Comparison of ENCODE assay signal across 16 cellular contexts in genomic region chr3:22399566-22399965, GRCh38.
DNase-seq lines count a peak whose midpoint lies in the region; ATAC-seq and TF ChIP-seq lines count a peak whose summit lies in the region.
"Had no signal": no experiment of that assay in that cellular context is flagged by ENCODE, and none has a peak within 500 bp of the region (broad histone marks: within the 10 kb centered on the region; RNA-seq: fewer than 3 reads in every experiment).

No MANE protein-coding gene starts in this region.

- H3K4me3 ChIP-seq in fibroblast of pulmonary artery (replicated peaks; ENCODE audit: low read depth, low read length): no peak overlapping the region
- no peak overlapping the region for H3K4me3 ChIP-seq in skeletal muscle cell (ENCODE audit: low read depth, low read length)
- H3K4me3 ChIP-seq: SK-N-MC had no signal

- peak; percentile 8 for DNase-seq in GM04504 (ENCODE audit: low read depth)
- DNase-seq in fibroblast of pulmonary artery (ENCODE audit: low read depth): peak; percentile 10
- DNase-seq in skeletal muscle cell (ENCODE audit: low read depth): peak; percentile 16
- no peak for DNase-seq in HuH-7.5 (ENCODE audit: low spot score)
- DNase-seq in NCI-H1930 (lab: John Stamatoyannopoulos, UW): no peak
- DNase-seq in activated naive CD4-positive, alpha-beta T cell treated with anti-CD3 and anti-CD28 coated beads, Interleukin-2, amount 50 U/mL, for 16 hours: no peak
- DNase-seq: ACHN, NCI-H1436, NCI-H2029, NCI-H2171, NCI-H510A treated with DMSO at 0.1 percent for 48 hours, NCI-H774, SHP77, T-cell had no signal

- TF ChIP-seq CTCF in fibroblast of pulmonary artery (IDR thresholded peaks at IDR 0.05; ENCODE audit: low read length, missing control alignments): no peak

- ATAC-seq in SK-N-SH treated with all-trans-retinoic acid at 6 μM for 48 hours: peak; percentile 73
- ATAC-seq: T-cell had no signal

TF ChIP-seq in SK-N-SH treated with all-trans-retinoic acid at 6 μM for 48 hours, 23 proteins besides CTCF, POLR2A, EP300 and RAD21:
- TF ChIP-seq ZNF70 (CRISPR knock-in tag; IDR thresholded peaks at IDR 0.05) (no peak), TCF4 (CRISPR knock-in tag; IDR thresholded peaks at IDR 0.05; ENCODE audit: borderline replicate concordance) (peak; percentile 77)

Comparison
In these comparisons a context has a peak if more than half of its experiments do, and no peak if none do; other contexts are left out.
1. DNase-seq: peak in GM04504 (single experiment), fibroblast of pulmonary artery (single experiment) and skeletal muscle cell (single experiment); none in HuH-7.5 (single experiment), NCI-H1930 (0 of 2) and activated naive CD4-positive, alpha-beta T cell treated with anti-CD3 and anti-CD28 coated beads, Interleukin-2, amount 50 U/mL, for 16 hours (single experiment).